8 cellular contexts compared by ENCODE assay signal in the genomic region with DNA sequence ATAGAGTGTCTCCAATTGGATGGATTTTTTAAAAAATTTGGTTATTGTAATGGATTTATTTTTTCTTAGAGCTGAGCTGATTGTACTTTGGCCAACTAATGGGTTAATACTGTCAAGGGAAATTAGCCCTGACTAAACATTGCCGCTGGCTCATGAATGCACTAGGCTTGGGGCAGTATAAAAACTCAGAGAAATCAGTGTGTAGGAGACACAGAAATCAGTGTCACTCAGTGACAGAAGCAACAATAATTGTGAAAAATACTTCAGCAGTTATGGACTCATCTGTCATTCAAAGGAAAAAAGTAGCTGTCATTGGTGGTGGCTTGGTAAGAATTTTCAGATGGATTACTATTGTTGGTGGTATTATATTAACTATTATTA. TPM values are rescaled to one million over a fixed set of nuclear protein-coding genes. Genes with fewer than 3 reads are reported as not detected.
DNase-seq lines count a peak whose midpoint lies in the region; FAIRE-seq and TF ChIP-seq lines count a peak whose summit lies in the region.

A gene (plus strand): TSS at position 206 of the 381 bp plus-strand sequence. CDS start 67 bp downstream, at position 273.

- no peaks in the 10 kb centered on the region for H3K36me3 Mint-ChIP-seq in HFFc6 (ENCODE audit: low read depth)

- peak within 1 kb of the TSS; percentile 12 for H3K27ac Mint-ChIP-seq in HFFc6

- no peaks in the 10 kb centered on the region for H3K27me3 ChIP-seq in dorsolateral prefrontal cortex
- H3K27me3 ChIP-seq in neuron (ENCODE audit: insufficient read depth, low read length), result peaks cover 6% of the 10 kb centered on the region

- H3K9me3 Mint-ChIP-seq in HFFc6, result no peaks in the 10 kb centered on the region

- peaks cover 13% of the 10 kb centered on the region for H3K4me1 ChIP-seq in neuron (ENCODE audit: insufficient read depth, low read length)

- peak within 1 kb of the TSS; percentile 85 for H3K4me3 Mint-ChIP-seq in HFFc6

- peak; percentile 29 to 50 for DNase-seq in NCI-H2081 (lab: John Stamatoyannopoulos, UW)
- no peak for DNase-seq in NCI-H2081 treated with DMSO at 0.1 percent for 48 hours (lab: John Stamatoyannopoulos, UW)
- no peak for DNase-seq in HFFc6
- peak; percentile 2 for DNase-seq in NCI-H345 (lab: John Stamatoyannopoulos, UW)
- no peak for DNase-seq in dorsolateral prefrontal cortex
- DNase-seq in frontal cortex (ENCODE audit: low spot score in 2 of 2), result no peak
- no peak for DNase-seq in NK-92 (lab: John Stamatoyannopoulos, UW; ENCODE audit: unreplicated experiment)

- H3K27me3 Mint-ChIP-seq in HFFc6 (ENCODE audit: insufficient read depth), result peaks cover 4% of the 10 kb centered on the region

- H3K36me3 ChIP-seq in neuron (ENCODE audit: insufficient read depth, low read length), result no peaks in the 10 kb centered on the region

- peak within 1 kb of the TSS; percentile 32 to 74 (median 58) for H3K4me3 ChIP-seq in dorsolateral prefrontal cortex
- peak within 1 kb of the TSS; percentile 42 for H3K4me3 ChIP-seq in neuron (ENCODE audit: low read length)

- no peak for FAIRE-seq in frontal cortex (lab: Jason Lieb, UNC)

- H2AFZ ChIP-seq in neuron (ENCODE audit: low read depth, low read length), result peak within 1 kb of the TSS; percentile 80

- intact Hi-C loops in dorsolateral prefrontal cortex (cut with DNase I), result loop anchor here (5.0 kb wide), 3 partner anchors 90 to 315 kb away; a partner anchor contains a TSS

- H3K4me1 Mint-ChIP-seq in HFFc6 (ENCODE audit: low read depth), result peaks cover 22% of the 10 kb centered on the region

- peak within 1 kb of the TSS in 33 of 59 donors; percentile 5 to 73 (median 25) for H3K27ac ChIP-seq in dorsolateral prefrontal cortex

- H3K9me3 ChIP-seq in neuron (ENCODE audit: low read length), result no peaks in the 10 kb centered on the region

- no peak for TF ChIP-seq CTCF in HFFc6 (IDR thresholded peaks at IDR 0.05)
- no peak for TF ChIP-seq CTCF in dorsolateral prefrontal cortex (IDR thresholded peaks at IDR 0.05 in 54 of 56, conservative IDR thresholded peaks at IDR 0.05 in 2 of 56; ENCODE audit: low read depth in 1 of 56, partially characterized antibody in 56 of 56)

RNA-seq across cellular contexts. Expression of the gene that starts here (rescaled TPM):
- not detected for total RNA-seq in HFFc6 (2021; fragmentation: NEBNext Ultra II Directional; extraction: Animal tissue kit (Norgen Biotek cat#: 25700))
- total RNA-seq in dorsolateral prefrontal cortex (1 to 10 TPM in 91 of 120 experiments, under 1 TPM in 26, not detected in 3; 0.11 to 5.5 (median 1.6) TPM), frontal cortex (0.82 TPM)

Comparison
In these comparisons a context has a peak if more than half of its experiments do, and no peak if none do; other contexts are left out.
1. DNase-seq: peak in NCI-H2081 (2 of 2) and NCI-H345 (single experiment); none in NCI-H2081 treated with DMSO at 0.1 percent for 48 hours (single experiment), HFFc6 (single experiment), dorsolateral prefrontal cortex (0 of 10), frontal cortex (0 of 2) and NK-92 (single experiment).